Comparison of ENCODE assay signal across 10 cellular contexts in the genomic region with DNA sequence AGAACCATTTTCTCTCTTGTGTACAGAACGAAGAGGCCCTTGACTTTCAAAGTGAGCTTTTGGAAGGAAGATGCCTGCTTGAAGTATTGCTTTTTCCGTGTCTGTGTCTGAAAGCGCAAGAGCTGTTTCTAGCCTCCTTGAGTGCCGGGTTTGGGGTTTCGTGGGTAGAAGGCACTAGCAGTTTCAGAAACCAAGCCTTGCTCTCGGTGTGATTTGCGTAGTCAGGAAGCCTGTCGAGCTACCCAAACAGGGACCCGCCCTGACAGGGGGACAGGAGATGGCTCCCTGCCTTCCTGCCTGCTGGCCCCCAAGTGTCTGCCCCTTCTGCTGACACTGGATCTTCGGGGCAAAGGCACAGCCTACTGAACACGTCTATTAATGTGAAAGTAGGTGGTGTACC.
DNase-seq lines count a peak whose midpoint lies in the region; ATAC-seq lines count a peak whose summit lies in the region.
"Had no signal": no experiment of that assay in that cellular context is flagged by ENCODE, and none has a peak within 500 bp of the region (broad histone marks: within the 10 kb centered on the region; RNA-seq: fewer than 3 reads in every experiment).

No MANE protein-coding gene starts in this region.

- H3K36me3 Mint-ChIP-seq in CD4-positive, CD25-positive, alpha-beta regulatory T cell = no peaks in the 10 kb centered on the region
- no peaks in the 10 kb centered on the region for H3K36me3 Mint-ChIP-seq in activated CD8-positive, alpha-beta T cell treated with anti-CD3 and anti-CD28 coated beads, Interleukin-2, amount 10 ng/mL, durations not matched to agents 7 days and 5 days (ENCODE audit: low read depth)
- H3K36me3 Mint-ChIP-seq in naive thymus-derived CD4-positive, alpha-beta T cell = peaks cover 0 to 26% (median 0%) of the 10 kb centered on the region in 5 donors

- ATAC-seq in CD4-positive, CD25-positive, alpha-beta regulatory T cell (ENCODE audit: low read depth in 2 of 2) = peak; percentile 81 to 82
- ATAC-seq in HG02852 (IDR thresholded peaks at IDR 0.05; ENCODE audit: unreplicated experiment) (peak; percentile 89), right cardiac atrium (no peak)
- peak; percentile 93 for ATAC-seq in activated CD8-positive, alpha-beta T cell treated with anti-CD3 and anti-CD28 coated beads, Interleukin-2, amount 10 ng/mL, durations not matched to agents 7 days and 5 days
- peak; percentile 85 for ATAC-seq in naive thymus-derived CD4-positive, alpha-beta T cell

- no peaks in the 10 kb centered on the region for H3K36me3 ChIP-seq in CD4-positive, CD25-positive, alpha-beta regulatory T cell (ENCODE audit: control insufficient read depth, insufficient read depth, low read length)
- H3K36me3 ChIP-seq in naive thymus-derived CD4-positive, alpha-beta T cell (ENCODE audit: control insufficient read depth in 2 of 3, insufficient read depth in 3 of 3, low read length in 3 of 3) = no peaks in the 10 kb centered on the region

- H3K27ac ChIP-seq in CD4-positive, CD25-positive, alpha-beta regulatory T cell (ENCODE audit: insufficient read depth, low read length, poor library complexity, severe bottlenecking) = peak overlapping the region; percentile 65
- no peak overlapping the region for H3K27ac ChIP-seq in naive thymus-derived CD4-positive, alpha-beta T cell (ENCODE audit: low read depth, low read length)
- H3K27ac ChIP-seq in right cardiac atrium (ENCODE audit: low read length) = no peak overlapping the region

- H3K4me3 Mint-ChIP-seq in CD4-positive, CD25-positive, alpha-beta regulatory T cell = peak overlapping the region; percentile 70 to 83 (median 73)
- H3K4me3 Mint-ChIP-seq in activated CD8-positive, alpha-beta T cell treated with anti-CD3 and anti-CD28 coated beads, Interleukin-2, amount 10 ng/mL, durations not matched to agents 7 days and 5 days = peak overlapping the region; percentile 66
- H3K4me3 Mint-ChIP-seq in naive thymus-derived CD4-positive, alpha-beta T cell = peak overlapping the region; percentile 5 to 74 (median 55)

- peaks cover 35 to 78% (median 51%) of the 10 kb centered on the region in 4 donors for H3K4me1 Mint-ChIP-seq in CD4-positive, CD25-positive, alpha-beta regulatory T cell
- H3K4me1 Mint-ChIP-seq in activated CD8-positive, alpha-beta T cell treated with anti-CD3 and anti-CD28 coated beads, Interleukin-2, amount 10 ng/mL, durations not matched to agents 7 days and 5 days (ENCODE audit: low read depth) = peaks cover 75% of the 10 kb centered on the region
- peaks cover 16 to 83% (median 34%) of the 10 kb centered on the region in 7 donors for H3K4me1 Mint-ChIP-seq in naive thymus-derived CD4-positive, alpha-beta T cell

- peaks cover 51% of the 10 kb centered on the region for H3K4me1 ChIP-seq in CD4-positive, CD25-positive, alpha-beta regulatory T cell (ENCODE audit: control insufficient read depth, insufficient read depth, low read length, poor library complexity, severe bottlenecking)
- H3K4me1 ChIP-seq in naive thymus-derived CD4-positive, alpha-beta T cell (ENCODE audit: control insufficient read depth in 2 of 2, insufficient read depth in 2 of 2, low read length in 2 of 2) = peaks cover 16 to 53% of the 10 kb centered on the region in 2 donors
- no peaks in the 10 kb centered on the region for H3K4me1 ChIP-seq in right cardiac atrium (ENCODE audit: control insufficient read depth, insufficient read depth, low read length)

- POLR2A ChIA-PET in activated CD8-positive, alpha-beta T cell treated with anti-CD3 and anti-CD28 coated beads, Interleukin-2, amount 10 ng/mL, durations not matched to agents 7 days and 5 days (lab: Charles Lee) = no interaction called here
- POLR2A ChIA-PET in naive thymus-derived CD4-positive, alpha-beta T cell (lab: Charles Lee) = interaction anchor here (0.5 to 1.4 kb wide), 3 partner anchors 9 to 1112 kb away, joined by 3 to 5 read pairs (median 3); a partner anchor contains a TSS

- intact Hi-C loops in naive thymus-derived CD4-positive, alpha-beta T cell (cut with micrococcal nuclease) = loop anchor here (1.0 to 10.0 kb wide), 7 partner anchors 9 to 1726 kb away; a partner anchor contains a TSS
- intact Hi-C loops in right cardiac atrium (cut with DNase I) = no loop called here

- no peaks in the 10 kb centered on the region for H3K9me3 ChIP-seq in CD4-positive, CD25-positive, alpha-beta regulatory T cell (ENCODE audit: control insufficient read depth in 2 of 2, low read length in 2 of 2)
- H3K9me3 ChIP-seq in naive thymus-derived CD4-positive, alpha-beta T cell (ENCODE audit: control insufficient read depth in 2 of 3, low read length in 3 of 3) = no peaks in the 10 kb centered on the region
- H3K9me3 ChIP-seq in right cardiac atrium (ENCODE audit: control insufficient read depth, low read length) = no peaks in the 10 kb centered on the region

- H3K27me3 ChIP-seq in CD4-positive, CD25-positive, alpha-beta regulatory T cell (ENCODE audit: control insufficient read depth, insufficient read depth, low read length) = no peaks in the 10 kb centered on the region
- no peaks in the 10 kb centered on the region for H3K27me3 ChIP-seq in naive thymus-derived CD4-positive, alpha-beta T cell (ENCODE audit: control insufficient read depth in 2 of 2, insufficient read depth in 2 of 2, low read length in 2 of 2)
- H3K27me3 ChIP-seq in right cardiac atrium (ENCODE audit: control insufficient read depth, insufficient read depth) = no peaks in the 10 kb centered on the region

- peaks cover 2% of the 10 kb centered on the region for H3K27me3 Mint-ChIP-seq in CD4-positive, CD25-positive, alpha-beta regulatory T cell
- H3K27me3 Mint-ChIP-seq in activated CD8-positive, alpha-beta T cell treated with anti-CD3 and anti-CD28 coated beads, Interleukin-2, amount 10 ng/mL, durations not matched to agents 7 days and 5 days (ENCODE audit: low read depth) = peaks cover 22% of the 10 kb centered on the region
- H3K27me3 Mint-ChIP-seq in naive thymus-derived CD4-positive, alpha-beta T cell = peaks cover 0 to 26% (median 4%) of the 10 kb centered on the region in 5 donors

- DNase-seq in CD4-positive, CD25-positive, alpha-beta regulatory T cell = peak; percentile 16 to 94 (median 67)
- DNase-seq in activated CD8-positive, alpha-beta T cell treated with anti-CD3 and anti-CD28 coated beads, Interleukin-2, amount 10 ng/mL, durations not matched to agents 7 days and 5 days = peak; percentile 83
- peak in 8 of 9 donors; percentile 14 to 64 (median 44) for DNase-seq in naive thymus-derived CD4-positive, alpha-beta T cell
- DNase-seq in cortex of kidney (lab: John Stamatoyannopoulos, UW) (no peak), ecto neural progenitor cell (ENCODE audit: low spot score) (no peak), right cardiac atrium (no peak), NCI-H774 (lab: John Stamatoyannopoulos, UW) (no peak)
- DNase-seq: ACHN, occipital lobe had no signal

- CTCF ChIA-PET in activated CD8-positive, alpha-beta T cell treated with anti-CD3 and anti-CD28 coated beads, Interleukin-2, amount 10 ng/mL, durations not matched to agents 7 days and 5 days (lab: Charles Lee) = interaction anchor here (0.9 to 1.4 kb wide), 3 partner anchors 9 to 1188 kb away, joined by 3 to 4 read pairs (median 3); no protein-coding TSS in a partner anchor
- CTCF ChIA-PET in naive thymus-derived CD4-positive, alpha-beta T cell (lab: Charles Lee) = no interaction called here

- peak overlapping the region; percentile 92 to 100 (median 94) for H3K27ac Mint-ChIP-seq in CD4-positive, CD25-positive, alpha-beta regulatory T cell
- peak overlapping the region; percentile 89 for H3K27ac Mint-ChIP-seq in activated CD8-positive, alpha-beta T cell treated with anti-CD3 and anti-CD28 coated beads, Interleukin-2, amount 10 ng/mL, durations not matched to agents 7 days and 5 days
- H3K27ac Mint-ChIP-seq in naive thymus-derived CD4-positive, alpha-beta T cell = peak overlapping the region in 8 of 9 donors; percentile 10 to 91 (median 63)

- peak overlapping the region; percentile 75 for H3K4me3 ChIP-seq in CD4-positive, CD25-positive, alpha-beta regulatory T cell (ENCODE audit: low read depth, low read length)
- peak overlapping the region; percentile 22 for H3K4me3 ChIP-seq in naive thymus-derived CD4-positive, alpha-beta T cell (ENCODE audit: low read length)
- no peak overlapping the region for H3K4me3 ChIP-seq in right cardiac atrium (ENCODE audit: low read length)

- no peaks in the 10 kb centered on the region for H3K9me3 Mint-ChIP-seq in CD4-positive, CD25-positive, alpha-beta regulatory T cell
- no peaks in the 10 kb centered on the region for H3K9me3 Mint-ChIP-seq in activated CD8-positive, alpha-beta T cell treated with anti-CD3 and anti-CD28 coated beads, Interleukin-2, amount 10 ng/mL, durations not matched to agents 7 days and 5 days (ENCODE audit: insufficient read depth)
- H3K9me3 Mint-ChIP-seq in naive thymus-derived CD4-positive, alpha-beta T cell = peaks cover 0 to 1% (median 0%) of the 10 kb centered on the region in 11 donors

- WGBS in right cardiac atrium = 82% methylated on average over 11 of the region's 11 CpGs

Comparison
In these comparisons a context has a peak if more than half of its experiments do, and no peak if none do; other contexts are left out.
1. ATAC-seq: peak in CD4-positive, CD25-positive, alpha-beta regulatory T cell (2 of 2), HG02852 (single experiment), activated CD8-positive, alpha-beta T cell treated with anti-CD3 and anti-CD28 coated beads, Interleukin-2, amount 10 ng/mL, durations not matched to agents 7 days and 5 days (single experiment) and naive thymus-derived CD4-positive, alpha-beta T cell (single experiment); none in right cardiac atrium (0 of 2).
2. DNase-seq: peak in CD4-positive, CD25-positive, alpha-beta regulatory T cell (3 of 3), activated CD8-positive, alpha-beta T cell treated with anti-CD3 and anti-CD28 coated beads, Interleukin-2, amount 10 ng/mL, durations not matched to agents 7 days and 5 days (single experiment) and naive thymus-derived CD4-positive, alpha-beta T cell (8 of 9); none in cortex of kidney (single experiment), ecto neural progenitor cell (single experiment), right cardiac atrium (0 of 3) and NCI-H774 (single experiment).
3. intact Hi-C loops: an anchor here in naive thymus-derived CD4-positive, alpha-beta T cell (1.0 to 10.0 kb wide); none called in right cardiac atrium.
4. Peak in every context shown above with its lines, with median percentiles within 50 percentile points of each other: H3K27ac Mint-ChIP-seq and H3K4me3 Mint-ChIP-seq.